In genomic region chr20:20561172-20561571, GRCh38 we compare ENCODE assay signal across 1 cellular context.
TF ChIP-seq lines count a peak whose summit lies in the region.

No MANE protein-coding gene starts in this region.

TF ChIP-seq in WTC11, 78 proteins besides CTCF, POLR2A, EP300 and RAD21 (continued from another document):
- TF ChIP-seq, protein P1, sequence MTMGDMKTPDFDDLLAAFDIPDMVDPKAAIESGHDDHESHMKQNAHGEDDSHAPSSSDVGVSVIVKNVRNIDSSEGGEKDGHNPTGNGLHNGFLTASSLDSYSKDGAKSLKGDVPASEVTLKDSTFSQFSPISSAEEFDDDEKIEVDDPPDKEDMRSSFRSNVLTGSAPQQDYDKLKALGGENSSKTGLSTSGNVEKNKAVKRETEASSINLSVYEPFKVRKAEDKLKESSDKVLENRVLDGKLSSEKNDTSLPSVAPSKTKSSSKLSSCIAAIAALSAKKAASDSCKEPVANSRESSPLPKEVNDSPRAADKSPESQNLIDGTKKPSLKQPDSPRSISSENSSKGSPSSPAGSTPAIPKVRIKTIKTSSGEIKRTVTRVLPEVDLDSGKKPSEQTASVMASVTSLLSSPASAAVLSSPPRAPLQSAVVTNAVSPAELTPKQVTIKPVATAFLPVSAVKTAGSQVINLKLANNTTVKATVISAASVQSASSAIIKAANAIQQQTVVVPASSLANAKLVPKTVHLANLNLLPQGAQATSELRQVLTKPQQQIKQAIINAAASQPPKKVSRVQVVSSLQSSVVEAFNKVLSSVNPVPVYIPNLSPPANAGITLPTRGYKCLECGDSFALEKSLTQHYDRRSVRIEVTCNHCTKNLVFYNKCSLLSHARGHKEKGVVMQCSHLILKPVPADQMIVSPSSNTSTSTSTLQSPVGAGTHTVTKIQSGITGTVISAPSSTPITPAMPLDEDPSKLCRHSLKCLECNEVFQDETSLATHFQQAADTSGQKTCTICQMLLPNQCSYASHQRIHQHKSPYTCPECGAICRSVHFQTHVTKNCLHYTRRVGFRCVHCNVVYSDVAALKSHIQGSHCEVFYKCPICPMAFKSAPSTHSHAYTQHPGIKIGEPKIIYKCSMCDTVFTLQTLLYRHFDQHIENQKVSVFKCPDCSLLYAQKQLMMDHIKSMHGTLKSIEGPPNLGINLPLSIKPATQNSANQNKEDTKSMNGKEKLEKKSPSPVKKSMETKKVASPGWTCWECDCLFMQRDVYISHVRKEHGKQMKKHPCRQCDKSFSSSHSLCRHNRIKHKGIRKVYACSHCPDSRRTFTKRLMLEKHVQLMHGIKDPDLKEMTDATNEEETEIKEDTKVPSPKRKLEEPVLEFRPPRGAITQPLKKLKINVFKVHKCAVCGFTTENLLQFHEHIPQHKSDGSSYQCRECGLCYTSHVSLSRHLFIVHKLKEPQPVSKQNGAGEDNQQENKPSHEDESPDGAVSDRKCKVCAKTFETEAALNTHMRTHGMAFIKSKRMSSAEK (CRISPR knock-in tag; IDR thresholded peaks at IDR 0.05; ENCODE audit: borderline replicate concordance) = no peak
- no peak for TF ChIP-seq NR3C1 (CRISPR knock-in tag; conservative IDR thresholded peaks at IDR 0.05; ENCODE audit: low read depth)
